Comparison of ENCODE assay signal across 21 cellular contexts in the genomic region with DNA sequence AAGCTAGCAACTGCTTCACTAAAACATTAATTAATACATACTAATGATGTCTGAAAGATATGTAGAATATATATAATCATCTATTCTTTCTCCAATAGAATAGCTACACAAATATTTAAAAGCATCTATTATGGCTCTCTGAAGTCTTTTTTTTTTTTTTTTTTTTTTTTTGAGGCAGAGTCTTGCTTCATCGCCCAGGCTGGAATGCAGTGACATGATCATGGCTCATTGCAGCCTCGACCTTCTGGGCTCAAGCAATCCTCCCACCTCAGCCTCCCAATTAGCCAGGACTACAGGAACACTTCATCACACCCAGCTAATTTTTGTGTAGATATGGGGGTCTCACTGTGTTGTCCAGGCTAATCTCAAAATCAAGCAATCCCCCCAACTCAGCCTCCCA.
"Had no signal": no experiment of that assay in that cellular context is flagged by ENCODE, and none has a peak within 500 bp of the region (broad histone marks: within the 10 kb centered on the region; RNA-seq: fewer than 3 reads in every experiment).

No MANE protein-coding gene starts in this region.

- H3K36me3 ChIP-seq: colonic mucosa, neutrophil, sigmoid colon, tibial nerve had no signal

- H3K4me3 Mint-ChIP-seq: endodermal cell; naive thymus-derived CD8-positive, alpha-beta T cell; stimulated activated naive B cell treated with anti-CD40 and anti-IgM and Interleukin-4, amounts not matched to agents 10 μg/mL and 1 μg/mL and 100 μg/mL, for 72 hours; stimulated activated naive CD8-positive, alpha-beta T cell treated with anti-CD3 and anti-CD28 coated beads, Interleukin-15, amount 100 ng/mL, for 72 hours had no signal

- H3K4me2 ChIP-seq: hepatocyte had no signal

- H3K27ac ChIP-seq: colonic mucosa, foreskin keratinocyte, hepatocyte, neutrophil, sigmoid colon, skin epidermis, testis, tibial nerve had no signal

- ATAC-seq: left lobe of liver; mucosa of descending colon; naive thymus-derived CD8-positive, alpha-beta T cell; stimulated activated naive B cell treated with anti-CD40 and anti-IgM and Interleukin-4, amounts not matched to agents 10 μg/mL and 1 μg/mL and 100 μg/mL, for 72 hours; stimulated activated naive CD8-positive, alpha-beta T cell treated with anti-CD3 and anti-CD28 coated beads, Interleukin-15, amount 100 ng/mL, for 72 hours had no signal

- DNase-seq: cerebellar nuclear complex; colonic mucosa; dermis blood vessel endothelial cell; effector CD4-positive, alpha-beta T cell; endodermal cell; head of caudate nucleus; mucosa of descending colon; naive thymus-derived CD8-positive, alpha-beta T cell; posterior cingulate gyrus; sigmoid colon; stimulated activated CD4-positive, alpha-beta T cell treated with anti-CD3 and anti-CD28 coated beads, Interleukin-2, amount 100 ng/mL, for 24 hours; stimulated activated CD4-positive, alpha-beta T cell treated with anti-CD3 and anti-CD28 coated beads, Interleukin-4, amount 100 ng/mL, for 4 hours; stimulated activated naive B cell treated with anti-CD40 and anti-IgM and Interleukin-4, amounts not matched to agents 10 μg/mL and 1 μg/mL and 100 μg/mL, for 72 hours; stimulated activated naive CD8-positive, alpha-beta T cell treated with anti-CD3 and anti-CD28 coated beads, Interleukin-15, amount 100 ng/mL, for 72 hours; testis had no signal

- H3K9me3 ChIP-seq: colonic mucosa, mucosa of descending colon, neutrophil, sigmoid colon, testis, tibial nerve had no signal

- H3K27me3 Mint-ChIP-seq: naive thymus-derived CD8-positive, alpha-beta T cell; stimulated activated naive B cell treated with anti-CD40 and anti-IgM and Interleukin-4, amounts not matched to agents 10 μg/mL and 1 μg/mL and 100 μg/mL, for 72 hours; stimulated activated naive CD8-positive, alpha-beta T cell treated with anti-CD3 and anti-CD28 coated beads, Interleukin-15, amount 100 ng/mL, for 72 hours had no signal

- H3K27me3 ChIP-seq: colonic mucosa, foreskin keratinocyte, hepatocyte, neutrophil, sigmoid colon, testis, tibial nerve had no signal

- H3K79me2 ChIP-seq: hepatocyte had no signal

- H3K4me3 ChIP-seq: colonic mucosa, hepatocyte, mucosa of descending colon, sigmoid colon, skin epidermis, testis, tibial nerve had no signal

- H2AFZ ChIP-seq: hepatocyte had no signal

- H3K27ac Mint-ChIP-seq: endodermal cell; naive thymus-derived CD8-positive, alpha-beta T cell; stimulated activated naive B cell treated with anti-CD40 and anti-IgM and Interleukin-4, amounts not matched to agents 10 μg/mL and 1 μg/mL and 100 μg/mL, for 72 hours had no signal

- H3K4me1 Mint-ChIP-seq: endodermal cell; naive thymus-derived CD8-positive, alpha-beta T cell; stimulated activated naive B cell treated with anti-CD40 and anti-IgM and Interleukin-4, amounts not matched to agents 10 μg/mL and 1 μg/mL and 100 μg/mL, for 72 hours; stimulated activated naive CD8-positive, alpha-beta T cell treated with anti-CD3 and anti-CD28 coated beads, Interleukin-15, amount 100 ng/mL, for 72 hours had no signal

- H3K36me3 Mint-ChIP-seq: naive thymus-derived CD8-positive, alpha-beta T cell; stimulated activated naive B cell treated with anti-CD40 and anti-IgM and Interleukin-4, amounts not matched to agents 10 μg/mL and 1 μg/mL and 100 μg/mL, for 72 hours had no signal

- H3K4me1 ChIP-seq: colonic mucosa, sigmoid colon, testis, tibial nerve had no signal
